In genomic region chr9:116390306-116391228, GRCh38 we compare ENCODE assay signal across 11 cellular contexts.
DNase-seq lines count a peak whose midpoint lies in the region; ATAC-seq and TF ChIP-seq lines count a peak whose summit lies in the region.
"Had no signal": no experiment of that assay in that cellular context is flagged by ENCODE, and none has a peak within 500 bp of the region (broad histone marks: within the 10 kb centered on the region; RNA-seq: fewer than 3 reads in every experiment).

No MANE protein-coding gene starts in this region.

- no peak for TF ChIP-seq POLR2A in ovary (IDR thresholded peaks at IDR 0.05)

- no peaks in the 10 kb centered on the region for H3K9me3 ChIP-seq in ovary

- H3K27ac ChIP-seq in ovary = no peak overlapping the region
- H3K27ac ChIP-seq: dorsolateral prefrontal cortex had no signal

- H3K4me1 ChIP-seq in ovary (ENCODE audit: insufficient read depth) = no peaks in the 10 kb centered on the region

- DNase-seq in GM10266 (ENCODE audit: extremely low spot score) = peak; percentile 38
- peak; percentile 38 for DNase-seq in NOMO-1 treated with DMSO at 0.1 percent for 48 hours (lab: John Stamatoyannopoulos, UW; ENCODE audit: unreplicated experiment)
- DNase-seq in midbrain (lab: John Stamatoyannopoulos, UW) = no peak
- DNase-seq in left cardiac atrium = no peak
- no peak for DNase-seq in ovary
- DNase-seq in middle frontal gyrus (ENCODE audit: extremely low spot score, low spot score) = no peak
- DNase-seq: dorsolateral prefrontal cortex, GDM1, NCI-H510A treated with DMSO at 0.1 percent for 48 hours had no signal

- H3K4me3 ChIP-seq in ovary = no peak overlapping the region
- H3K4me3 ChIP-seq: dorsolateral prefrontal cortex had no signal

- no peaks in the 10 kb centered on the region for H3K27me3 ChIP-seq in ovary
- H3K27me3 ChIP-seq: dorsolateral prefrontal cortex had no signal

- no peaks in the 10 kb centered on the region for H3K36me3 ChIP-seq in ovary

- 90 to 93% (median 91%) methylated on average over 7 of the region's 7 CpGs for WGBS in ovary, 3 donors

- intact Hi-C loops in left cardiac atrium (cut with DNase I) (no loop called here), ovary (cut with DNase I) (no loop called here)

- no peak for TF ChIP-seq CTCF in GM10266 (IDR thresholded peaks at IDR 0.05; ENCODE audit: control insufficient read depth, insufficient read depth, low read depth, missing control alignments)
- no peak for TF ChIP-seq CTCF in ovary (IDR thresholded peaks at IDR 0.05)

- ATAC-seq in GM19467 (IDR thresholded peaks at IDR 0.05; ENCODE audit: unreplicated experiment) = peak; percentile 58
- ATAC-seq in HG03060 (IDR thresholded peaks at IDR 0.05; ENCODE audit: low read depth, unreplicated experiment) = peak; percentile 77
- no peak for ATAC-seq in left cardiac atrium

- TF ChIP-seq EP300 in ovary (IDR thresholded peaks at IDR 0.05) = no peak

Comparison
In these comparisons a context has a peak if more than half of its experiments do, and no peak if none do; other contexts are left out.
1. DNase-seq: peak in GM10266 (single experiment) and NOMO-1 treated with DMSO at 0.1 percent for 48 hours (single experiment); none in midbrain (single experiment), left cardiac atrium (single experiment), ovary (0 of 5) and middle frontal gyrus (single experiment).
2. ATAC-seq: peak in GM19467 (single experiment) and HG03060 (single experiment); none in left cardiac atrium (0 of 2).